9 cellular contexts compared by ENCODE assay signal in genomic region chr2:149017116-149017985, GRCh38.
DNase-seq lines count a peak whose midpoint lies in the region; TF ChIP-seq lines count a peak whose summit lies in the region.
"Had no signal": no experiment of that assay in that cellular context is flagged by ENCODE, and none has a peak within 500 bp of the region (broad histone marks: within the 10 kb centered on the region; RNA-seq: fewer than 3 reads in every experiment).

No MANE protein-coding gene starts in this region.

- peak overlapping the region; percentile 94 for H2AFZ ChIP-seq in Loucy (ENCODE audit: low read length)

- H3K79me2 ChIP-seq in Loucy (ENCODE audit: insufficient read depth, low read length): no peaks in the 10 kb centered on the region

- no peaks in the 10 kb centered on the region for H3K27me3 ChIP-seq in Loucy (ENCODE audit: insufficient read depth, low read length, poor library complexity, severe bottlenecking)

- DNase-seq in DMS 273 (lab: John Stamatoyannopoulos, UW; ENCODE audit: unreplicated experiment): peak; percentile 90
- no peak for DNase-seq in DMS 273 treated with DMSO at 0.1 percent for 48 hours (lab: John Stamatoyannopoulos, UW)
- DNase-seq in RPMI8226: peak; percentile 88
- peak; percentile 44 for DNase-seq in activated T-helper 1 cell treated with anti-CD3 and anti-CD28 coated beads, Interleukin-2, amount 50 U/mL, for 16 hours (ENCODE audit: low read depth in 1 of 2, low spot score in 1 of 2)
- DNase-seq in fibroblast of the conjunctiva (ENCODE audit: low read depth): peak; percentile 60
- DNase-seq in nucleus accumbens (lab: John Stamatoyannopoulos, UW): peak in 49 of 56 donors; percentile 10 to 92 (median 46)
- peak; percentile 96 for DNase-seq in superior temporal gyrus (ENCODE audit: extremely low spot score)

- no peaks in the 10 kb centered on the region for H3K4me1 ChIP-seq in Loucy (ENCODE audit: insufficient read depth, low read length, poor library complexity, severe bottlenecking)

- H3K9me3 ChIP-seq in Loucy (ENCODE audit: insufficient read depth, low read depth, low read length): no peaks in the 10 kb centered on the region

- no peak overlapping the region for H3K4me3 ChIP-seq in Loucy (ENCODE audit: low read length, poor library complexity, severe bottlenecking)
- H3K4me3 ChIP-seq: skin epidermis had no signal

- peak overlapping the region; percentile 40 for H3K4me2 ChIP-seq in Loucy (ENCODE audit: low read depth, low read length, poor library complexity, severe bottlenecking)

- H3K9ac ChIP-seq in Loucy (ENCODE audit: low read depth, low read length, poor library complexity, severe bottlenecking): no peak overlapping the region

- H3K36me3 ChIP-seq in Loucy (ENCODE audit: insufficient read depth, low read length): no peaks in the 10 kb centered on the region

- peak; percentile 91 for TF ChIP-seq CTCF in Loucy (conservative IDR thresholded peaks at IDR 0.05; ENCODE audit: low read length)

- H3F3A ChIP-seq in Loucy (ENCODE audit: low read depth): no peaks in the 10 kb centered on the region

- no peaks in the 10 kb centered on the region for H3K9me2 ChIP-seq in Loucy (replicated peaks; ENCODE audit: low read depth, low read length)

- no peaks in the 10 kb centered on the region for H4K20me1 ChIP-seq in Loucy (ENCODE audit: insufficient read depth, low read length, poor library complexity, severe bottlenecking)
